14 cellular contexts compared by ENCODE assay signal in genomic region chr3:119660474-119661150, GRCh38. TPM values are rescaled to one million over a fixed set of nuclear protein-coding genes. Genes with fewer than 3 reads are reported as not detected.
A peak's percentile ranks its signal among the peaks of the same experiment; 100 is the strongest.
DNase-seq lines count a peak whose midpoint lies in the region; ATAC-seq and TF ChIP-seq lines count a peak whose summit lies in the region.
"Had no signal": no experiment of that assay in that cellular context is flagged by ENCODE, and none has a peak within 500 bp of the region (broad histone marks: within the 10 kb centered on the region; RNA-seq: fewer than 3 reads in every experiment).

TSS of gene POPDC2 (minus strand) at chr3:119660589. CDS start at chr3:119660423, 166 bp downstream.

- H3K4me1 Mint-ChIP-seq in activated T-helper 17 cell treated with anti-CD3 and anti-CD28 coated beads, Interleukin-2, amount 50 U/mL, for 72 hours = no peaks in the 10 kb centered on the region

- peak within 1 kb of the TSS in 1 of 4 donors; percentile 19 for H3K27ac ChIP-seq in body of pancreas
- H3K27ac ChIP-seq in right atrium auricular region = peak within 1 kb of the TSS; percentile 81 to 93
- peak within 1 kb of the TSS; percentile 97 for H3K27ac ChIP-seq in psoas muscle

- H3K4me1 ChIP-seq in body of pancreas = peaks cover 11% of the 10 kb centered on the region
- H3K4me1 ChIP-seq in right atrium auricular region = peaks cover 0 to 40% of the 10 kb centered on the region in 2 donors
- H3K4me1 ChIP-seq in psoas muscle = peaks cover 56% of the 10 kb centered on the region

- no peaks in the 10 kb centered on the region for H3K9me3 ChIP-seq in body of pancreas
- H3K9me3 ChIP-seq in right atrium auricular region = no peaks in the 10 kb centered on the region
- no peaks in the 10 kb centered on the region for H3K9me3 ChIP-seq in psoas muscle

- no peaks in the 10 kb centered on the region for H3K9me3 Mint-ChIP-seq in activated T-helper 17 cell treated with anti-CD3 and anti-CD28 coated beads, Interleukin-2, amount 50 U/mL, for 72 hours
- H3K9me3 Mint-ChIP-seq: natural killer cell had no signal

- H3K27me3 Mint-ChIP-seq in activated T-helper 17 cell treated with anti-CD3 and anti-CD28 coated beads, Interleukin-2, amount 50 U/mL, for 72 hours = no peaks in the 10 kb centered on the region

- no peak for TF ChIP-seq CTCF in body of pancreas (IDR thresholded peaks at IDR 0.05)
- no peak for TF ChIP-seq CTCF in right atrium auricular region (IDR thresholded peaks at IDR 0.05)
- TF ChIP-seq CTCF in psoas muscle (IDR thresholded peaks at IDR 0.05) = no peak

- WGBS in body of pancreas, 2 donors = 74 to 84% methylated on average over 8 of the region's 8 CpGs
- 22 to 38% (median 31%) methylated on average over 7 to 8 of the region's 8 CpGs for WGBS in psoas muscle, 3 donors

- TF ChIP-seq POLR2A in body of pancreas (IDR thresholded peaks at IDR 0.05) = no peak

- no peak within 1 kb of the TSS for H3K27ac Mint-ChIP-seq in activated T-helper 17 cell treated with anti-CD3 and anti-CD28 coated beads, Interleukin-2, amount 50 U/mL, for 72 hours
- H3K27ac Mint-ChIP-seq: natural killer cell had no signal

- H3K36me3 ChIP-seq in body of pancreas (replicated peaks in 1 of 2; ENCODE audit: insufficient read depth in 1 of 2, low read depth in 2 of 2) (no peaks in the 10 kb centered on the region), right atrium auricular region (peaks cover 45% of the 10 kb centered on the region), psoas muscle (ENCODE audit: insufficient read depth in 1 of 2, low read depth in 1 of 2) (peaks cover 3 to 23% of the 10 kb centered on the region in 2 donors)

- H3K27me3 ChIP-seq in body of pancreas (no peaks in the 10 kb centered on the region), right atrium auricular region (no peaks in the 10 kb centered on the region), psoas muscle (ENCODE audit: insufficient read depth in 3 of 3, low read length in 2 of 3) (no peaks in the 10 kb centered on the region)

- no peak within 1 kb of the TSS for H3K4me3 Mint-ChIP-seq in activated T-helper 17 cell treated with anti-CD3 and anti-CD28 coated beads, Interleukin-2, amount 50 U/mL, for 72 hours
- H3K4me3 Mint-ChIP-seq: natural killer cell had no signal

- peak; percentile 27 for ATAC-seq in body of pancreas
- peak; percentile 44 to 52 (median 50) for ATAC-seq in psoas muscle
- ATAC-seq in GM21825 (IDR thresholded peaks at IDR 0.05; ENCODE audit: unreplicated experiment) = no peak
- ATAC-seq in activated T-helper 17 cell treated with anti-CD3 and anti-CD28 coated beads, Interleukin-2, amount 50 U/mL, for 72 hours (replicated peaks) = no peak
- ATAC-seq in GM18861 (IDR thresholded peaks at IDR 0.05; ENCODE audit: unreplicated experiment) = no peak
- ATAC-seq: natural killer cell had no signal

- intact Hi-C loops in body of pancreas (cut with DNase I) (no loop called here), psoas muscle (cut with DNase I) (no loop called here)

- peaks cover 6% of the 10 kb centered on the region for H3K36me3 Mint-ChIP-seq in activated T-helper 17 cell treated with anti-CD3 and anti-CD28 coated beads, Interleukin-2, amount 50 U/mL, for 72 hours (ENCODE audit: low read depth)

- DNase-seq in AG20443 (ENCODE audit: low spot score) = peak; percentile 14
- no peak for DNase-seq in body of pancreas
- no peak for DNase-seq in right atrium auricular region (ENCODE audit: low spot score)
- peak in 1 of 2 donors; percentile 52 for DNase-seq in psoas muscle
- no peak for DNase-seq in MV-4-11 (lab: John Stamatoyannopoulos, UW)
- DNase-seq: activated CD4-positive, alpha-beta T cell treated with anti-CD3 and anti-CD28 coated beads, Interleukin-2, amount 50 U/mL, for 48 hours; activated naive CD4-positive, alpha-beta T cell treated with Interleukin-2 at 50 U/mL for 16 hours; natural killer cell; NCI-H524; RPMI8226; T-helper 9 cell had no signal

- H3K4me3 ChIP-seq in body of pancreas (no peak within 1 kb of the TSS), right atrium auricular region (peak within 1 kb of the TSS; percentile 58 to 70), psoas muscle (peak within 1 kb of the TSS; percentile 71)

RNA-seq across cellular contexts. Expression of gene POPDC2, which starts in this region (rescaled TPM):
- total RNA-seq in body of pancreas (under 1 TPM; 0.78 to 0.99 TPM), right atrium auricular region (100 to 1,000 TPM; 679 to 853 TPM), psoas muscle (100 to 1,000 TPM; 103 to 205 (median 149) TPM)
- polyA plus RNA-seq in psoas muscle = 100 to 1,000 TPM in 1 of 3 donors, 10 to 100 TPM in 2; 30.7 to 140 (median 75.8) TPM
- total RNA-seq in activated T-helper 17 cell treated with anti-CD3 and anti-CD28 coated beads, Interleukin-2, amount 50 U/mL, for 72 hours = 1 to 10 TPM; 4.0 to 4.7 TPM

Comparison
In these comparisons a context has a peak if more than half of its experiments do, and no peak if none do; other contexts are left out.
1. RNA of gene POPDC2 (total RNA-seq): 679 to 853 TPM in right atrium auricular region and 103 to 205 TPM in psoas muscle; 4.0 to 4.7 TPM in activated T-helper 17 cell treated with anti-CD3 and anti-CD28 coated beads, Interleukin-2, amount 50 U/mL, for 72 hours and 0.78 to 0.99 TPM in body of pancreas; every median in the first group is over 10 times any median in the second.
2. Peak in ATAC-seq in body of pancreas; RNA of the gene not detected or under 1 TPM.
3. ATAC-seq: peak in psoas muscle (4 of 4); none in GM21825 (single experiment), activated T-helper 17 cell treated with anti-CD3 and anti-CD28 coated beads, Interleukin-2, amount 50 U/mL, for 72 hours (single experiment) and GM18861 (single experiment).
4. H3K4me3 ChIP-seq: peak in right atrium auricular region (2 of 2) and psoas muscle (single experiment); none in body of pancreas (0 of 2).